1 cellular context compared by ENCODE assay signal in the genomic region with DNA sequence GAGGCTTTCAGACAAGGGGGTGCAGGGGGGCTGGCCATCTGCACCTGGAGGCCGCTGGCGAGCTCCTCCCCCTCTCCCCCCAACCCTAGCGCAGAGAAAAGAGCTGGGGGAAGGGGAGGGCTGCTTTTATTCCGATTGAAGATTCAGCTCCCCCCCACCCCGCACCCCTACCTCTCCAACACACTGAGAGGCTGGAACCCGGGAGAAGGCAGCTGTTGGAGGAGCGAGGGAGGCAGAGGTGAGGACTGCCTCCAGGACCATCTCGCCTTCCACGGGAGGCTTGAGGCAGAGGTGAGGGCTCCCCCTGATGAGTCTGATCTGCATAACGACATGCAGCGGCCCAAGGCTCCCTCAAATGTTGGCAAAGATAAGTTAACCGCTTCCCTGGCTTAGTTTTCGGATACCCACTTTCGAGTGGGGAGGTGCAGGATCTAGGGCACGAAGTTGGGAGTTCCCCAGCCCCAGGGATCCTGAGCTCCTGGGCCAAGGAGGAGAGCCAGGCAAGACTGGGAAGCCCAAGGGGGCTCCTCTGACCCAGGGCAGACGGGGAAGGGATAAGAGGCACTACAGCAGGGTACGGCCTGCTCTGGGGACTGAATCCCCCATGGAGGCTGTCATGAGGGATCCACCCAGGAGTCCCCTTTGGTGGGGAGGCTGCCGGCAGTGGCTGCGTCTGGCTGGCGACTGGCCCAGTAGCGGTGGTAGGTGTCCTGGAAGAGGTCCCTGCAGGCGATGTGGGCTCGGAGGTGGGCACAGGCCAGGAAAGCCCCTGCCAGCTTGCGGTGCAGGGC.
TF ChIP-seq lines count a peak whose summit lies in the region.

No MANE protein-coding gene starts in this region.

TF ChIP-seq in H1, 55 proteins besides CTCF, POLR2A, EP300 and RAD21:
- TF ChIP-seq CEBPB (IDR thresholded peaks at IDR 0.05; ENCODE audit: low read depth, low read length) (no peak), TAF1 (IDR thresholded peaks at IDR 0.05; ENCODE audit: low read depth, low read length) (0 out of 2 replicates have a peak, but pooled peaks have one; percentile 25), RBBP5 (IDR thresholded peaks at IDR 0.05; ENCODE audit: borderline replicate concordance, low read depth, low read length) (0 out of 2 replicates have a peak, but pooled peaks have one; percentile 0), EGR1 (IDR thresholded peaks at IDR 0.05; ENCODE audit: borderline replicate concordance, low read depth, low read length) (no peak), JUND (IDR thresholded peaks at IDR 0.05; ENCODE audit: low read length) (no peak), MAFK (IDR thresholded peaks at IDR 0.05; ENCODE audit: low read depth, low read length) (no peak), KDM4A (IDR thresholded peaks at IDR 0.05; ENCODE audit: low read depth, low read length, severe bottlenecking) (no peak)
- TF ChIP-seq, protein P1, sequence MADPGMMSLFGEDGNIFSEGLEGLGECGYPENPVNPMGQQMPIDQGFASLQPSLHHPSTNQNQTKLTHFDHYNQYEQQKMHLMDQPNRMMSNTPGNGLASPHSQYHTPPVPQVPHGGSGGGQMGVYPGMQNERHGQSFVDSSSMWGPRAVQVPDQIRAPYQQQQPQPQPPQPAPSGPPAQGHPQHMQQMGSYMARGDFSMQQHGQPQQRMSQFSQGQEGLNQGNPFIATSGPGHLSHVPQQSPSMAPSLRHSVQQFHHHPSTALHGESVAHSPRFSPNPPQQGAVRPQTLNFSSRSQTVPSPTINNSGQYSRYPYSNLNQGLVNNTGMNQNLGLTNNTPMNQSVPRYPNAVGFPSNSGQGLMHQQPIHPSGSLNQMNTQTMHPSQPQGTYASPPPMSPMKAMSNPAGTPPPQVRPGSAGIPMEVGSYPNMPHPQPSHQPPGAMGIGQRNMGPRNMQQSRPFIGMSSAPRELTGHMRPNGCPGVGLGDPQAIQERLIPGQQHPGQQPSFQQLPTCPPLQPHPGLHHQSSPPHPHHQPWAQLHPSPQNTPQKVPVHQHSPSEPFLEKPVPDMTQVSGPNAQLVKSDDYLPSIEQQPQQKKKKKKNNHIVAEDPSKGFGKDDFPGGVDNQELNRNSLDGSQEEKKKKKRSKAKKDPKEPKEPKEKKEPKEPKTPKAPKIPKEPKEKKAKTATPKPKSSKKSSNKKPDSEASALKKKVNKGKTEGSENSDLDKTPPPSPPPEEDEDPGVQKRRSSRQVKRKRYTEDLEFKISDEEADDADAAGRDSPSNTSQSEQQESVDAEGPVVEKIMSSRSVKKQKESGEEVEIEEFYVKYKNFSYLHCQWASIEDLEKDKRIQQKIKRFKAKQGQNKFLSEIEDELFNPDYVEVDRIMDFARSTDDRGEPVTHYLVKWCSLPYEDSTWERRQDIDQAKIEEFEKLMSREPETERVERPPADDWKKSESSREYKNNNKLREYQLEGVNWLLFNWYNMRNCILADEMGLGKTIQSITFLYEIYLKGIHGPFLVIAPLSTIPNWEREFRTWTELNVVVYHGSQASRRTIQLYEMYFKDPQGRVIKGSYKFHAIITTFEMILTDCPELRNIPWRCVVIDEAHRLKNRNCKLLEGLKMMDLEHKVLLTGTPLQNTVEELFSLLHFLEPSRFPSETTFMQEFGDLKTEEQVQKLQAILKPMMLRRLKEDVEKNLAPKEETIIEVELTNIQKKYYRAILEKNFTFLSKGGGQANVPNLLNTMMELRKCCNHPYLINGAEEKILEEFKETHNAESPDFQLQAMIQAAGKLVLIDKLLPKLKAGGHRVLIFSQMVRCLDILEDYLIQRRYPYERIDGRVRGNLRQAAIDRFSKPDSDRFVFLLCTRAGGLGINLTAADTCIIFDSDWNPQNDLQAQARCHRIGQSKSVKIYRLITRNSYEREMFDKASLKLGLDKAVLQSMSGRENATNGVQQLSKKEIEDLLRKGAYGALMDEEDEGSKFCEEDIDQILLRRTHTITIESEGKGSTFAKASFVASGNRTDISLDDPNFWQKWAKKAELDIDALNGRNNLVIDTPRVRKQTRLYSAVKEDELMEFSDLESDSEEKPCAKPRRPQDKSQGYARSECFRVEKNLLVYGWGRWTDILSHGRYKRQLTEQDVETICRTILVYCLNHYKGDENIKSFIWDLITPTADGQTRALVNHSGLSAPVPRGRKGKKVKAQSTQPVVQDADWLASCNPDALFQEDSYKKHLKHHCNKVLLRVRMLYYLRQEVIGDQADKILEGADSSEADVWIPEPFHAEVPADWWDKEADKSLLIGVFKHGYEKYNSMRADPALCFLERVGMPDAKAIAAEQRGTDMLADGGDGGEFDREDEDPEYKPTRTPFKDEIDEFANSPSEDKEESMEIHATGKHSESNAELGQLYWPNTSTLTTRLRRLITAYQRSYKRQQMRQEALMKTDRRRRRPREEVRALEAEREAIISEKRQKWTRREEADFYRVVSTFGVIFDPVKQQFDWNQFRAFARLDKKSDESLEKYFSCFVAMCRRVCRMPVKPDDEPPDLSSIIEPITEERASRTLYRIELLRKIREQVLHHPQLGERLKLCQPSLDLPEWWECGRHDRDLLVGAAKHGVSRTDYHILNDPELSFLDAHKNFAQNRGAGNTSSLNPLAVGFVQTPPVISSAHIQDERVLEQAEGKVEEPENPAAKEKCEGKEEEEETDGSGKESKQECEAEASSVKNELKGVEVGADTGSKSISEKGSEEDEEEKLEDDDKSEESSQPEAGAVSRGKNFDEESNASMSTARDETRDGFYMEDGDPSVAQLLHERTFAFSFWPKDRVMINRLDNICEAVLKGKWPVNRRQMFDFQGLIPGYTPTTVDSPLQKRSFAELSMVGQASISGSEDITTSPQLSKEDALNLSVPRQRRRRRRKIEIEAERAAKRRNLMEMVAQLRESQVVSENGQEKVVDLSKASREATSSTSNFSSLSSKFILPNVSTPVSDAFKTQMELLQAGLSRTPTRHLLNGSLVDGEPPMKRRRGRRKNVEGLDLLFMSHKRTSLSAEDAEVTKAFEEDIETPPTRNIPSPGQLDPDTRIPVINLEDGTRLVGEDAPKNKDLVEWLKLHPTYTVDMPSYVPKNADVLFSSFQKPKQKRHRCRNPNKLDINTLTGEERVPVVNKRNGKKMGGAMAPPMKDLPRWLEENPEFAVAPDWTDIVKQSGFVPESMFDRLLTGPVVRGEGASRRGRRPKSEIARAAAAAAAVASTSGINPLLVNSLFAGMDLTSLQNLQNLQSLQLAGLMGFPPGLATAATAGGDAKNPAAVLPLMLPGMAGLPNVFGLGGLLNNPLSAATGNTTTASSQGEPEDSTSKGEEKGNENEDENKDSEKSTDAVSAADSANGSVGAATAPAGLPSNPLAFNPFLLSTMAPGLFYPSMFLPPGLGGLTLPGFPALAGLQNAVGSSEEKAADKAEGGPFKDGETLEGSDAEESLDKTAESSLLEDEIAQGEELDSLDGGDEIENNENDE (IDR thresholded peaks at IDR 0.05; ENCODE audit: insufficient replicate concordance, low read length) = no peak
- TF ChIP-seq, protein P2, sequence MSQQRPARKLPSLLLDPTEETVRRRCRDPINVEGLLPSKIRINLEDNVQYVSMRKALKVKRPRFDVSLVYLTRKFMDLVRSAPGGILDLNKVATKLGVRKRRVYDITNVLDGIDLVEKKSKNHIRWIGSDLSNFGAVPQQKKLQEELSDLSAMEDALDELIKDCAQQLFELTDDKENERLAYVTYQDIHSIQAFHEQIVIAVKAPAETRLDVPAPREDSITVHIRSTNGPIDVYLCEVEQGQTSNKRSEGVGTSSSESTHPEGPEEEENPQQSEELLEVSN (IDR thresholded peaks at IDR 0.05) = no peak
